In genomic region chr15:74844319-74845207, GRCh38 we compare ENCODE assay signal across 10 cellular contexts. TPM values are rescaled to one million over a fixed set of nuclear protein-coding genes. Genes with fewer than 3 reads are reported as not detected.
A peak's percentile ranks its signal among the peaks of the same experiment; 100 is the strongest.
DNase-seq lines count a peak whose midpoint lies in the region; ATAC-seq, FAIRE-seq and TF ChIP-seq lines count a peak whose summit lies in the region.
"Had no signal": no experiment of that assay in that cellular context is flagged by ENCODE, and none has a peak within 500 bp of the region (broad histone marks: within the 10 kb centered on the region; RNA-seq: fewer than 3 reads in every experiment).

No MANE protein-coding gene starts in this region.

- no peak for TF ChIP-seq RAD21 in IMR-90 (IDR thresholded peaks at IDR 0.05; ENCODE audit: low read length)
- no peak for TF ChIP-seq RAD21 in K562 (CRISPR knock-in tag; conservative IDR thresholded peaks at IDR 0.05 in 1 of 2, IDR thresholded peaks at IDR 0.05 in 1 of 2)

- no peak overlapping the region for H3K4ac ChIP-seq in IMR-90 (ENCODE audit: low read depth, low read length)

- peak overlapping the region; percentile 85 to 99 (median 93) for H3K4me2 ChIP-seq in BLaER1 treated with 17β-estradiol and CSF1 and Interleukin-3, amounts not matched to agents 10 nM and 100 nM
- H3K4me2 ChIP-seq in IMR-90 (ENCODE audit: low read depth, low read length) (no peak overlapping the region), K562 (ENCODE audit: insufficient read depth, low read length) (no peak overlapping the region), neural progenitor cell (peak overlapping the region; percentile 79)

- H3K79me2 ChIP-seq in K562 (ENCODE audit: control insufficient read depth, insufficient read depth, low read length) (peaks cover 14% of the 10 kb centered on the region; the same call in 2 of the 3 replicates), neural progenitor cell (ENCODE audit: low read depth) (no peaks in the 10 kb centered on the region)

- peaks cover 73 to 85% (median 81%) of the 10 kb centered on the region in 10 experiments for H3K4me1 ChIP-seq in BLaER1 treated with 17β-estradiol and CSF1 and Interleukin-3, amounts not matched to agents 10 nM and 100 nM
- H3K4me1 ChIP-seq in IMR-90 (ENCODE audit: control insufficient read depth, insufficient read depth, low read length) = peaks cover 4% of the 10 kb centered on the region; the same call in 1 of the 2 replicates
- H3K4me1 ChIP-seq in K562 (replicated peaks in 1 of 2; ENCODE audit: control insufficient read depth in 2 of 2, insufficient read depth in 2 of 2, low read length in 2 of 2) = peaks cover 19 to 47% of the 10 kb centered on the region in 2 experiments; a peak in 4 of 5 replicates
- peaks cover 18% of the 10 kb centered on the region for H3K4me1 ChIP-seq in neural progenitor cell

- no peak overlapping the region for H4K5ac ChIP-seq in IMR-90 (ENCODE audit: low read depth, low read length)

- 85% methylated on average over 3 of the region's 12 CpGs; no CpG with 5 or more reads in 1 of the 2 experiments for WGBS in IMR-90 (ENCODE audit: extremely low coverage in 2 of 2, insufficient read length in 1 of 2), 2 experiments
- 80% methylated on average over 9 of the region's 12 CpGs for WGBS in K562 (ENCODE audit: insufficient coverage, low coverage, missing lambda C conversion rate)

- peaks cover 38% of the 10 kb centered on the region for H3K4me1 Mint-ChIP-seq in neural progenitor cell

- DNase-seq in IMR-90 (no peak), K562 (ENCODE audit: extremely low read depth in 1 of 4, low spot score in 3 of 4) (no peak), neural progenitor cell (ENCODE audit: low spot score) (peak; percentile 72), brain microvascular endothelial cell (no peak), SKM-1 (lab: John Stamatoyannopoulos, UW; ENCODE audit: unreplicated experiment) (no peak), ureter (ENCODE audit: low spot score) (no peak), NCI-H1436 treated with DMSO at 0.1 percent for 48 hours (lab: John Stamatoyannopoulos, UW) (no peak)
- DNase-seq: NCI-H510A had no signal

- H2BK120ac ChIP-seq in IMR-90 (ENCODE audit: low read depth, low read length) = no peak overlapping the region

- H2BK15ac ChIP-seq in IMR-90 (ENCODE audit: low read depth, low read length) = no peak overlapping the region

- H3K23ac ChIP-seq in IMR-90 (ENCODE audit: low read depth, low read length) = no peak overlapping the region

- H3K4me3 Mint-ChIP-seq in neural progenitor cell = no peak overlapping the region

- H3K79me1 ChIP-seq in IMR-90 (ENCODE audit: low read depth in 1 of 2, low read length in 2 of 2) = peaks cover 0 to 17% of the 10 kb centered on the region in 2 experiments; a peak in 1 of 4 replicates

- no peaks in the 10 kb centered on the region for H3K9me3 Mint-ChIP-seq in neural progenitor cell

- H2AFZ ChIP-seq in IMR-90 (replicated peaks; ENCODE audit: low read length, poor library complexity) (no peak overlapping the region), K562 (ENCODE audit: low read depth, low read length) (no peak overlapping the region), neural progenitor cell (replicated peaks) (no peak overlapping the region)

- intact Hi-C loops in IMR-90 (cut with micrococcal nuclease) = loop anchor here (5.0 kb wide), 2 partner anchors 48 to 63 kb away; partner anchors contain the start of genes FAM219B and MPI
- intact Hi-C loops in K562 (cut with micrococcal nuclease) = loop anchor here (5.0 kb wide), 3 partner anchors 48 to 143 kb away; partner anchors contain the start of gene MPI

- H3K27ac ChIP-seq in BLaER1 treated with 17β-estradiol and CSF1 and Interleukin-3, amounts not matched to agents 10 nM and 100 nM = peak overlapping the region; percentile 33 to 99 (median 91); a peak in 21 of 22 replicates
- H3K27ac ChIP-seq in IMR-90 (ENCODE audit: insufficient read depth, low read length) (no peak overlapping the region), K562 (ENCODE audit: extremely low read depth, low read depth, low read length) (peak overlapping the region; percentile 34; the same call in 2 of the 3 replicates), neural progenitor cell (peak overlapping the region; percentile 84), brain microvascular endothelial cell (no peak overlapping the region)

- H3K14ac ChIP-seq in IMR-90 (replicated peaks; ENCODE audit: low read depth, low read length) = no peak overlapping the region

- no peak overlapping the region for H3K18ac ChIP-seq in IMR-90 (ENCODE audit: low read depth, low read length)

- peaks cover 13% of the 10 kb centered on the region for H3K36me3 Mint-ChIP-seq in neural progenitor cell

- TF ChIP-seq POLR2A in IMR-90 (IDR thresholded peaks at IDR 0.05; ENCODE audit: low read depth, low read length) (no peak), K562 (conservative IDR thresholded peaks at IDR 0.05) (no peak)

- CTCF ChIA-PET in IMR-90 (lab: Yijun Ruan, JAX) = no interaction called here
- CTCF ChIA-PET in K562 (lab: Yijun Ruan, JAX; ENCODE audit: low intra/inter-chr PET ratio) = interaction anchor here (1.7 kb wide), 1 partner anchor 57 kb away, joined by 4 read pairs; no protein-coding TSS in a partner anchor

- H3K4me3 ChIP-seq in BLaER1 treated with 17β-estradiol and CSF1 and Interleukin-3, amounts not matched to agents 10 nM and 100 nM = peak overlapping the region in 6 of 10 experiments; percentile 79 to 85 (median 82); a peak in 9 of 20 replicates
- H3K4me3 ChIP-seq in IMR-90 (ENCODE audit: insufficient read depth, low read depth, low read length) (no peak overlapping the region), K562 (no peak overlapping the region), neural progenitor cell (no peak overlapping the region), brain microvascular endothelial cell (ENCODE audit: low read depth, low read length) (no peak overlapping the region)

- no peak overlapping the region for H2AK5ac ChIP-seq in IMR-90 (ENCODE audit: low read depth, low read length)

- H3K27ac Mint-ChIP-seq in neural progenitor cell = peak overlapping the region; percentile 55

- H4K8ac ChIP-seq in IMR-90 (ENCODE audit: low read depth in 2 of 2, low read length in 2 of 2) = no peak overlapping the region

- ATAC-seq in IMR-90 (ENCODE audit: low read depth) = no peak
- no peak for ATAC-seq in K562

- dilution Hi-C loops in IMR-90 (cut with HindIII; ENCODE audit: low sequenced_read_pairs, unreplicated experiment) = no loop called here

- no peak overlapping the region for H2BK20ac ChIP-seq in IMR-90 (ENCODE audit: low read depth, low read length)

- no TSS peak for BruUV-seq in IMR-90 (replicated peaks; lab: Mats Ljungman, UMichigan)
- BruUV-seq in K562 (replicated peaks; lab: Mats Ljungman, UMichigan) = no TSS peak

- no peak for TF ChIP-seq EP300 in K562 (IDR thresholded peaks at IDR 0.05; ENCODE audit: low read length)

- H3K36me3 ChIP-seq in BLaER1 treated with 17β-estradiol and CSF1 and Interleukin-3, amounts not matched to agents 10 nM and 100 nM = peaks cover 37 to 69% (median 45%) of the 10 kb centered on the region in 11 experiments
- peaks cover 24% of the 10 kb centered on the region for H3K36me3 ChIP-seq in IMR-90 (ENCODE audit: control insufficient read depth, insufficient read depth, low read length)
- peaks cover 54% of the 10 kb centered on the region; the same call in 2 of the 3 replicates for H3K36me3 ChIP-seq in K562 (ENCODE audit: control insufficient read depth, insufficient read depth, low read length)
- H3K36me3 ChIP-seq in neural progenitor cell = no peaks in the 10 kb centered on the region
- peaks cover 16% of the 10 kb centered on the region for H3K36me3 ChIP-seq in brain microvascular endothelial cell (replicated peaks)

- no peak overlapping the region for H2BK5ac ChIP-seq in IMR-90 (ENCODE audit: low read depth, low read length, poor library complexity, severe bottlenecking)

- in situ Hi-C loops in IMR-90 (cut with MboI; ENCODE audit: low sequenced_read_pairs) = no loop called here
- in situ Hi-C loops in K562 (cut with MboI) = no loop called here
- in situ Hi-C loops in brain microvascular endothelial cell (cut with HindIII; ENCODE audit: low pct_ligation_motif_present, low sequenced_read_pairs) = no loop called here

- no peak for FAIRE-seq in K562 (lab: Jason Lieb, UNC)
- FAIRE-seq: bronchial epithelial cell had no signal

- peak overlapping the region; percentile 94 for H2AK9ac ChIP-seq in IMR-90 (replicated peaks; ENCODE audit: low read depth, low read length, poor library complexity)

- no peaks in the 10 kb centered on the region for H3K9me3 ChIP-seq in BLaER1 treated with 17β-estradiol and CSF1 and Interleukin-3, amounts not matched to agents 10 nM and 100 nM (replicated peaks in 1 of 11)
- H3K9me3 ChIP-seq in IMR-90 (ENCODE audit: control insufficient read depth, insufficient read depth, low read length) (no peaks in the 10 kb centered on the region), K562 (replicated peaks; ENCODE audit: control insufficient read depth, insufficient read depth, low read depth, low read length) (no peaks in the 10 kb centered on the region), neural progenitor cell (ENCODE audit: low read depth) (no peaks in the 10 kb centered on the region)

- H3K56ac ChIP-seq in IMR-90 (ENCODE audit: extremely low read depth, insufficient read depth, low read length) = no peak overlapping the region

- peak overlapping the region; percentile 81 to 93 (median 89) for H3K9ac ChIP-seq in BLaER1 treated with 17β-estradiol and CSF1 and Interleukin-3, amounts not matched to agents 10 nM and 100 nM
- no peak overlapping the region for H3K9ac ChIP-seq in IMR-90 (ENCODE audit: low read depth, low read length)
- peak overlapping the region in 1 of 2 experiments; percentile 94; a peak in 2 of 4 replicates for H3K9ac ChIP-seq in K562 (ENCODE audit: insufficient read depth in 1 of 2, low read depth in 2 of 2, low read length in 2 of 2)
- no peak overlapping the region for H3K9ac ChIP-seq in neural progenitor cell

- peaks cover 24% of the 10 kb centered on the region for H3F3A ChIP-seq in neural progenitor cell (ENCODE audit: low read depth)

- H4K91ac ChIP-seq in IMR-90 (ENCODE audit: insufficient read depth, low read depth, low read length) = no peak overlapping the region

- no peaks in the 10 kb centered on the region for H3K27me3 ChIP-seq in BLaER1 treated with 17β-estradiol and CSF1 and Interleukin-3, amounts not matched to agents 10 nM and 100 nM
- H3K27me3 ChIP-seq in IMR-90 (ENCODE audit: control insufficient read depth, insufficient read depth, low read length) = no peaks in the 10 kb centered on the region
- H3K27me3 ChIP-seq in K562 (ENCODE audit: control insufficient read depth in 2 of 2, insufficient read depth in 2 of 2, low read length in 2 of 2) = no peaks in the 10 kb centered on the region
- no peaks in the 10 kb centered on the region for H3K27me3 ChIP-seq in neural progenitor cell
- no peaks in the 10 kb centered on the region for H3K27me3 ChIP-seq in brain microvascular endothelial cell (replicated peaks)

- H3K27me3 Mint-ChIP-seq in neural progenitor cell (ENCODE audit: insufficient read depth, low read depth) = peaks cover 7% of the 10 kb centered on the region

- H4K20me1 ChIP-seq in BLaER1 treated with 17β-estradiol and CSF1 and Interleukin-3, amounts not matched to agents 10 nM and 100 nM = peaks cover 0 to 47% (median 11%) of the 10 kb centered on the region in 11 experiments; a peak in 11 of 22 replicates
- no peaks in the 10 kb centered on the region for H4K20me1 ChIP-seq in IMR-90 (ENCODE audit: insufficient read depth, low read length)
- peaks cover 4% of the 10 kb centered on the region; the same call in 1 of the 2 replicates for H4K20me1 ChIP-seq in K562 (replicated peaks; ENCODE audit: control insufficient read depth, insufficient read depth, low read length)
- peaks cover 12% of the 10 kb centered on the region for H4K20me1 ChIP-seq in neural progenitor cell (ENCODE audit: low read depth)

- H3K9me1 ChIP-seq in IMR-90 (ENCODE audit: insufficient read depth, low read length) (0 out of 2 replicates have a peak, but pooled peaks cover 3% of the 10 kb centered on the region), K562 (ENCODE audit: control insufficient read depth, insufficient read depth, low read length) (peaks cover 11% of the 10 kb centered on the region)

- TF ChIP-seq CTCF in IMR-90 (conservative IDR thresholded peaks at IDR 0.05; ENCODE audit: low read depth, low read length) (no peak), K562 (IDR thresholded peaks at IDR 0.05 in 2 of 3, conservative IDR thresholded peaks at IDR 0.05 in 1 of 3; ENCODE audit: insufficient read depth in 2 of 3, low read depth in 1 of 3, low read length in 3 of 3) (no peak), neural progenitor cell (IDR thresholded peaks at IDR 0.05) (no peak), brain microvascular endothelial cell (IDR thresholded peaks at IDR 0.05; ENCODE audit: low read depth, low read length, missing control alignments) (no peak)

- POLR2A ChIA-PET in IMR-90 (lab: Charles Lee; ENCODE audit: unreplicated experiment) = no interaction called here
- POLR2A ChIA-PET in K562 (lab: Yijun Ruan, JAX) = interaction anchor here (1.1 to 1.9 kb wide), 4 partner anchors 12 to 110 kb away, joined by 3 to 4 read pairs (median 4); no protein-coding TSS in a partner anchor

RNA-seq across cellular contexts. Expression of gene ULK3, which starts 1.6 kb away (rescaled TPM):
- total RNA-seq in IMR-90 (2012; rRNA removed) = 8.6 and 11.8 TPM in 2 replicates
- 22.7 and 24.7 TPM in 2 replicates for polyA plus RNA-seq in IMR-90 (2012; rRNA removed)
- 10.2 and 12.4 TPM in 2 replicates for polyA plus RNA-seq in IMR-90 (2012; cell fraction: cytosol; rRNA removed)
- 160 and 201 TPM in 2 replicates for polyA plus RNA-seq in IMR-90 (2012; cell fraction: nucleus; rRNA removed; ENCODE audit: low replicate concordance)
- 107 and 242 TPM in 2 replicates for total RNA-seq in K562 (2011; cell fraction: chromatin; rRNA removed; ENCODE audit: low replicate concordance)
- 124 and 125 TPM in 2 replicates for total RNA-seq in K562 (2011; cell fraction: nucleolus; rRNA removed)
- total RNA-seq in K562 (2011; cell fraction: nucleoplasm; rRNA removed) = 82.4 and 89.4 TPM in 2 replicates
- total RNA-seq in K562 (2014; rRNA removed) = 34.9 and 35.9 TPM in 2 replicates
- total RNA-seq in K562 (2014; rRNA removed; fragmentation: Illumina TruSeq; extraction: Trizol) = 18.2 and 19.3 TPM in 2 replicates
- total RNA-seq in K562 (2015; rRNA removed; fragmentation: Illumina TruSeq; extraction: Trizol) = 24.9 and 25.5 TPM in 2 replicates
- 36.9 and 38.3 TPM in 2 replicates for total RNA-seq in K562 (2021)
- polyA plus RNA-seq in K562 (2011; rRNA removed) = 61.5 and 68.0 TPM in 2 replicates
- 45.9 and 75.1 TPM in 2 replicates for polyA plus RNA-seq in K562 (2011; cell fraction: cytosol; rRNA removed)
- polyA plus RNA-seq in K562 (2011; cell fraction: nucleus; rRNA removed) = 426 and 551 TPM in 2 replicates
- polyA plus RNA-seq in K562 (2012) = 42.4 and 44.3 TPM in 2 replicates
- 43.2 and 49.7 TPM in 2 replicates for polyA plus RNA-seq in K562 (2014; fragmentation: Illumina TruSeq; extraction: Trizol)
- polyA plus RNA-seq in K562 (2014; fragmentation: Nextera tagmentation; extraction: Ambion mirVana) = under 1 TPM; 0.68 to 0.88 TPM
- 60.9 and 62.5 TPM in 2 replicates for polyA plus RNA-seq in K562 (2014; rRNA removed)
- 23.1 and 27.7 TPM in 2 replicates for polyA minus RNA-seq in K562 (2011; rRNA and poly(A)+ RNA removed)
- polyA minus RNA-seq in K562 (2011; cell fraction: cytosol; rRNA and poly(A)+ RNA removed) = 13.6 and 16.5 TPM in 2 replicates
- polyA minus RNA-seq in K562 (2011; cell fraction: nucleus; rRNA and poly(A)+ RNA removed) = 38.5 and 48.7 TPM in 2 replicates
- 22.7 and 37.4 TPM in 2 replicates for total RNA-seq in neural progenitor cell (ENCODE audit: low replicate concordance)
- 54.8 TPM for total RNA-seq in ureter

RNA-seq across cellular contexts. Expression of gene CPLX3, which starts 18.1 kb away (rescaled TPM):
- total RNA-seq in IMR-90 (2012; rRNA removed) (not detected in 2 replicates), K562 (2014; rRNA removed) (not detected in 2 replicates), K562 (2014; rRNA removed; fragmentation: Illumina TruSeq; extraction: Trizol) (not detected in 2 replicates), K562 (2015; rRNA removed; fragmentation: Illumina TruSeq; extraction: Trizol) (not detected in 2 replicates), K562 (2021) (not detected in 2 replicates), neural progenitor cell (ENCODE audit: low replicate concordance) (not detected in 2 replicates), ureter (not detected)
- polyA plus RNA-seq in IMR-90 (2012; rRNA removed) (not detected in 2 replicates), K562 (2011; rRNA removed) (not detected in 2 replicates), K562 (2014; fragmentation: Illumina TruSeq; extraction: Trizol) (not detected in 2 replicates), K562 (2014; fragmentation: Nextera tagmentation; extraction: Ambion mirVana) (not detected), K562 (2014; rRNA removed) (not detected in 2 replicates)
- not detected in 2 replicates for polyA plus RNA-seq in IMR-90 (2012; cell fraction: cytosol; rRNA removed)
- polyA plus RNA-seq in IMR-90 (2012; cell fraction: nucleus; rRNA removed; ENCODE audit: low replicate concordance) = 0.12 and 0.24 TPM in 2 replicates
- not detected in 2 replicates for total RNA-seq in K562 (2011; cell fraction: chromatin; rRNA removed; ENCODE audit: low replicate concordance)
- total RNA-seq in K562 (2011; cell fraction: nucleolus; rRNA removed) = not detected in 2 replicates
- total RNA-seq in K562 (2011; cell fraction: nucleoplasm; rRNA removed) = not detected in 2 replicates
- polyA plus RNA-seq in K562 (2011; cell fraction: cytosol; rRNA removed) = 0.04 TPM in 1 of 2 replicates, not detected in the other
- polyA plus RNA-seq in K562 (2011; cell fraction: nucleus; rRNA removed) = 0.04 TPM in 1 of 2 replicates, not detected in the other
- not detected in 2 replicates for polyA plus RNA-seq in K562 (2012)
- polyA minus RNA-seq in K562 (2011; rRNA and poly(A)+ RNA removed) = not detected in 2 replicates
- not detected in 2 replicates for polyA minus RNA-seq in K562 (2011; cell fraction: cytosol; rRNA and poly(A)+ RNA removed)
- polyA minus RNA-seq in K562 (2011; cell fraction: nucleus; rRNA and poly(A)+ RNA removed) = not detected in 2 replicates
- total RNA-seq: bronchial epithelial cell had no signal

RNA-seq across cellular contexts. Expression of gene SCAMP2, which starts 28.6 kb away (rescaled TPM):
- 23.3 and 25.8 TPM in 2 replicates for total RNA-seq in IMR-90 (2012; rRNA removed)
- polyA plus RNA-seq in IMR-90 (2012; rRNA removed) = 108 and 111 TPM in 2 replicates
- polyA plus RNA-seq in IMR-90 (2012; cell fraction: cytosol; rRNA removed) = 47.2 and 71.4 TPM in 2 replicates
- polyA plus RNA-seq in IMR-90 (2012; cell fraction: nucleus; rRNA removed; ENCODE audit: low replicate concordance) = 52.8 and 64.1 TPM in 2 replicates
- 69.8 and 124 TPM in 2 replicates for total RNA-seq in K562 (2011; cell fraction: chromatin; rRNA removed; ENCODE audit: low replicate concordance)
- total RNA-seq in K562 (2011; cell fraction: nucleolus; rRNA removed) = 114 and 116 TPM in 2 replicates
- 109 and 111 TPM in 2 replicates for total RNA-seq in K562 (2011; cell fraction: nucleoplasm; rRNA removed)
- total RNA-seq in K562 (2014; rRNA removed) = 15.2 and 23.5 TPM in 2 replicates
- 16.0 and 17.0 TPM in 2 replicates for total RNA-seq in K562 (2014; rRNA removed; fragmentation: Illumina TruSeq; extraction: Trizol)
- total RNA-seq in K562 (2015; rRNA removed; fragmentation: Illumina TruSeq; extraction: Trizol) = 20.0 and 20.1 TPM in 2 replicates
- 40.9 and 44.6 TPM in 2 replicates for total RNA-seq in K562 (2021)
- polyA plus RNA-seq in K562 (2011; rRNA removed) = 40.2 and 90.8 TPM in 2 replicates
- polyA plus RNA-seq in K562 (2011; cell fraction: cytosol; rRNA removed) = 101 and 104 TPM in 2 replicates
- 78.5 and 87.1 TPM in 2 replicates for polyA plus RNA-seq in K562 (2011; cell fraction: nucleus; rRNA removed)
- polyA plus RNA-seq in K562 (2012) = 44.8 and 53.4 TPM in 2 replicates
- polyA plus RNA-seq in K562 (2014; fragmentation: Illumina TruSeq; extraction: Trizol) = 53.7 and 61.1 TPM in 2 replicates
- polyA plus RNA-seq in K562 (2014; fragmentation: Nextera tagmentation; extraction: Ambion mirVana) = 10 to 100 TPM in 1 of 2 experiments, 1 to 10 TPM in 1; 5.9 to 11.2 TPM
- 28.1 and 40.0 TPM in 2 replicates for polyA plus RNA-seq in K562 (2014; rRNA removed)
- polyA minus RNA-seq in K562 (2011; rRNA and poly(A)+ RNA removed) = 44.2 and 47.1 TPM in 2 replicates
- 29.1 and 32.0 TPM in 2 replicates for polyA minus RNA-seq in K562 (2011; cell fraction: cytosol; rRNA and poly(A)+ RNA removed)
- 20.1 and 28.2 TPM in 2 replicates for polyA minus RNA-seq in K562 (2011; cell fraction: nucleus; rRNA and poly(A)+ RNA removed)
- total RNA-seq in neural progenitor cell (ENCODE audit: low replicate concordance) = 19.4 and 44.5 TPM in 2 replicates
- 96.3 TPM for total RNA-seq in ureter

RNA-seq across cellular contexts. Expression of gene LMAN1L, which starts 31.9 kb away (rescaled TPM):
- total RNA-seq in IMR-90 (2012; rRNA removed) (not detected in 2 replicates), K562 (2014; rRNA removed) (not detected in 2 replicates), K562 (2014; rRNA removed; fragmentation: Illumina TruSeq; extraction: Trizol) (not detected in 2 replicates), K562 (2015; rRNA removed; fragmentation: Illumina TruSeq; extraction: Trizol) (not detected in 2 replicates), K562 (2021) (not detected in 2 replicates), neural progenitor cell (ENCODE audit: low replicate concordance) (not detected in 2 replicates), ureter (not detected)
- polyA plus RNA-seq in IMR-90 (2012; rRNA removed) (not detected in 2 replicates), K562 (2011; rRNA removed) (not detected in 2 replicates), K562 (2014; fragmentation: Illumina TruSeq; extraction: Trizol) (not detected in 2 replicates), K562 (2014; fragmentation: Nextera tagmentation; extraction: Ambion mirVana) (not detected), K562 (2014; rRNA removed) (not detected in 2 replicates)
- polyA plus RNA-seq in IMR-90 (2012; cell fraction: cytosol; rRNA removed) = not detected in 2 replicates
- polyA plus RNA-seq in IMR-90 (2012; cell fraction: nucleus; rRNA removed; ENCODE audit: low replicate concordance) = 0.09 and 0.30 TPM in 2 replicates
- total RNA-seq in K562 (2011; cell fraction: chromatin; rRNA removed; ENCODE audit: low replicate concordance) = not detected in 2 replicates
- total RNA-seq in K562 (2011; cell fraction: nucleolus; rRNA removed) = 0.17 TPM in 1 of 2 replicates, not detected in the other
- not detected in 2 replicates for total RNA-seq in K562 (2011; cell fraction: nucleoplasm; rRNA removed)
- polyA plus RNA-seq in K562 (2011; cell fraction: cytosol; rRNA removed) = not detected in 2 replicates
- not detected in 2 replicates for polyA plus RNA-seq in K562 (2011; cell fraction: nucleus; rRNA removed)
- not detected in 2 replicates for polyA plus RNA-seq in K562 (2012)
- not detected in 2 replicates for polyA minus RNA-seq in K562 (2011; rRNA and poly(A)+ RNA removed)
- polyA minus RNA-seq in K562 (2011; cell fraction: cytosol; rRNA and poly(A)+ RNA removed) = not detected in 2 replicates
- polyA minus RNA-seq in K562 (2011; cell fraction: nucleus; rRNA and poly(A)+ RNA removed) = not detected in 2 replicates

RNA-seq across cellular contexts. Expression of gene MPI, which starts 45.3 kb away (rescaled TPM):
- total RNA-seq in IMR-90 (2012; rRNA removed) = 61.4 and 91.8 TPM in 2 replicates
- polyA plus RNA-seq in IMR-90 (2012; rRNA removed) = 80.1 and 81.1 TPM in 2 replicates
- 68.1 and 94.5 TPM in 2 replicates for polyA plus RNA-seq in IMR-90 (2012; cell fraction: cytosol; rRNA removed)
- 73.5 and 116 TPM in 2 replicates for polyA plus RNA-seq in IMR-90 (2012; cell fraction: nucleus; rRNA removed; ENCODE audit: low replicate concordance)
- 120 and 254 TPM in 2 replicates for total RNA-seq in K562 (2011; cell fraction: chromatin; rRNA removed; ENCODE audit: low replicate concordance)
- total RNA-seq in K562 (2011; cell fraction: nucleolus; rRNA removed) = 166 and 183 TPM in 2 replicates
- 164 and 172 TPM in 2 replicates for total RNA-seq in K562 (2011; cell fraction: nucleoplasm; rRNA removed)
- total RNA-seq in K562 (2014; rRNA removed) = 40.5 and 58.3 TPM in 2 replicates
- total RNA-seq in K562 (2014; rRNA removed; fragmentation: Illumina TruSeq; extraction: Trizol) = 28.1 and 34.5 TPM in 2 replicates
- total RNA-seq in K562 (2015; rRNA removed; fragmentation: Illumina TruSeq; extraction: Trizol) = 28.8 and 30.7 TPM in 2 replicates
- total RNA-seq in K562 (2021) = 40.3 and 42.1 TPM in 2 replicates
- 56.8 and 73.8 TPM in 2 replicates for polyA plus RNA-seq in K562 (2011; rRNA removed)
- polyA plus RNA-seq in K562 (2011; cell fraction: cytosol; rRNA removed) = 76.8 and 97.4 TPM in 2 replicates
- 152 and 243 TPM in 2 replicates for polyA plus RNA-seq in K562 (2011; cell fraction: nucleus; rRNA removed)
- 60.4 and 65.3 TPM in 2 replicates for polyA plus RNA-seq in K562 (2012)
- polyA plus RNA-seq in K562 (2014; fragmentation: Illumina TruSeq; extraction: Trizol) = 78.7 and 105 TPM in 2 replicates
- polyA plus RNA-seq in K562 (2014; fragmentation: Nextera tagmentation; extraction: Ambion mirVana) = 10 to 100 TPM; 41.8 to 46.7 TPM
- polyA plus RNA-seq in K562 (2014; rRNA removed) = 36.3 and 41.2 TPM in 2 replicates
- 79.0 and 93.6 TPM in 2 replicates for polyA minus RNA-seq in K562 (2011; rRNA and poly(A)+ RNA removed)
- polyA minus RNA-seq in K562 (2011; cell fraction: cytosol; rRNA and poly(A)+ RNA removed) = 38.3 and 38.9 TPM in 2 replicates
- polyA minus RNA-seq in K562 (2011; cell fraction: nucleus; rRNA and poly(A)+ RNA removed) = 95.3 and 121 TPM in 2 replicates
- 77.7 and 106 TPM in 2 replicates for total RNA-seq in neural progenitor cell (ENCODE audit: low replicate concordance)
- total RNA-seq in ureter = 50.8 TPM

Comparison
In these comparisons a context has a peak if more than half of its experiments do, and no peak if none do; other contexts are left out.
1. H3K27ac ChIP-seq: peak in BLaER1 treated with 17β-estradiol and CSF1 and Interleukin-3, amounts not matched to agents 10 nM and 100 nM (11 of 11), K562 (single experiment) and neural progenitor cell (single experiment); none in IMR-90 (single experiment) and brain microvascular endothelial cell (single experiment).
2. H3K4me2 ChIP-seq: peak in BLaER1 treated with 17β-estradiol and CSF1 and Interleukin-3, amounts not matched to agents 10 nM and 100 nM (11 of 11) and neural progenitor cell (single experiment); none in IMR-90 (single experiment) and K562 (single experiment).
3. H3K4me3 ChIP-seq: peak in BLaER1 treated with 17β-estradiol and CSF1 and Interleukin-3, amounts not matched to agents 10 nM and 100 nM (6 of 10); none in IMR-90 (single experiment), K562 (single experiment), neural progenitor cell (single experiment) and brain microvascular endothelial cell (single experiment).
4. H3K9ac ChIP-seq: peak in BLaER1 treated with 17β-estradiol and CSF1 and Interleukin-3, amounts not matched to agents 10 nM and 100 nM (11 of 11); none in IMR-90 (single experiment) and neural progenitor cell (single experiment).